Comparison of ENCODE assay signal across 12 cellular contexts in genomic region chr21:45001134-45002095, GRCh38.
A peak's percentile ranks its signal among the peaks of the same experiment; 100 is the strongest.
DNase-seq lines count a peak whose midpoint lies in the region; ATAC-seq and TF ChIP-seq lines count a peak whose summit lies in the region.
"Had no signal": no experiment of that assay in that cellular context is flagged by ENCODE, and none has a peak within 500 bp of the region (broad histone marks: within the 10 kb centered on the region; RNA-seq: fewer than 3 reads in every experiment).

No MANE protein-coding gene starts in this region.

- no peak overlapping the region for H3K4me3 ChIP-seq in astrocyte of the cerebellum (ENCODE audit: low read depth, low read length)
- H3K4me3 ChIP-seq in transverse colon = no peak overlapping the region

- TF ChIP-seq CTCF in astrocyte of the cerebellum (IDR thresholded peaks at IDR 0.05; ENCODE audit: low read depth, low read length, missing control alignments) = no peak
- TF ChIP-seq CTCF in transverse colon (IDR thresholded peaks at IDR 0.05) = no peak

- H3K27me3 ChIP-seq in transverse colon = no peaks in the 10 kb centered on the region

- no peak for TF ChIP-seq POLR2A in transverse colon (IDR thresholded peaks at IDR 0.05)

- H3K36me3 ChIP-seq in transverse colon = no peaks in the 10 kb centered on the region

- 72% methylated on average over 38 of the region's 46 CpGs; no CpG with 5 or more reads in 1 of the 2 donors for WGBS in transverse colon (ENCODE audit: low coverage in 1 of 2), 2 donors

- peaks cover 0 to 16% (median 4%) of the 10 kb centered on the region in 4 donors for H3K4me1 ChIP-seq in transverse colon

- no peak for TF ChIP-seq EP300 in transverse colon (IDR thresholded peaks at IDR 0.05; ENCODE audit: low read depth)

- in situ Hi-C loops in astrocyte of the cerebellum (cut with HindIII; ENCODE audit: low sequenced_read_pairs) = no loop called here
- in situ Hi-C loops in transverse colon (cut with MboI; ENCODE audit: low pct_ligation_motif_present in 1 of 4, low pct_unique_long_range_greater_than_20kb in 1 of 4, low sequenced_read_pairs in 3 of 4) = no loop called here

- no peak for ATAC-seq in HG03521 (IDR thresholded peaks at IDR 0.05; ENCODE audit: unreplicated experiment)
- ATAC-seq: activated CD8-positive, alpha-beta memory T cell treated with anti-CD3 and anti-CD28 coated beads, Interleukin-2, amount 10 ng/mL, durations not matched to agents 7 days and 5 days had no signal

- intact Hi-C loops in transverse colon (cut with DNase I; ENCODE audit: low total_unique reads) = no loop called here

- no peaks in the 10 kb centered on the region for H3K9me3 ChIP-seq in transverse colon

- H3K27ac ChIP-seq in transverse colon = peak overlapping the region in 3 of 4 donors; percentile 19 to 69 (median 48)
- H3K27ac ChIP-seq: HL-60 had no signal

- DNase-seq in NCI-H2196 (lab: John Stamatoyannopoulos, UW; ENCODE audit: unreplicated experiment) = peak; percentile 33
- DNase-seq in NCI-H2196 treated with DMSO at 0.1 percent for 48 hours (lab: John Stamatoyannopoulos, UW; ENCODE audit: unreplicated experiment) = no peak
- peak; percentile 53 for DNase-seq in astrocyte of the cerebellum (ENCODE audit: low read depth)
- peak; percentile 54 for DNase-seq in iris pigment epithelial cell (ENCODE audit: low read depth)
- DNase-seq in transverse colon = peak; percentile 63
- no peak for DNase-seq in NCI-H187 (lab: John Stamatoyannopoulos, UW)
- DNase-seq in NCI-H1436 (lab: John Stamatoyannopoulos, UW) = no peak
- DNase-seq: activated CD8-positive, alpha-beta memory T cell treated with anti-CD3 and anti-CD28 coated beads, Interleukin-2, amount 10 ng/mL, durations not matched to agents 7 days and 5 days; effector CD8-positive, alpha-beta T cell; OCI-M1 had no signal

Comparison
In these comparisons a context has a peak if more than half of its experiments do, and no peak if none do; other contexts are left out.
1. DNase-seq: peak in NCI-H2196 (single experiment), astrocyte of the cerebellum (single experiment), iris pigment epithelial cell (single experiment) and transverse colon (single experiment); none in NCI-H2196 treated with DMSO at 0.1 percent for 48 hours (single experiment), NCI-H187 (0 of 2) and NCI-H1436 (single experiment).